ENCODE assay signal across 12 cellular contexts in genomic region chr2:101752708-101753107, GRCh38. TPM values are rescaled to one million over a fixed set of nuclear protein-coding genes. Genes with fewer than 3 reads are reported as not detected.
DNase-seq lines count a peak whose midpoint lies in the region; ATAC-seq lines count a peak whose summit lies in the region.
"Had no signal": no experiment of that assay in that cellular context is flagged by ENCODE, and none has a peak within 500 bp of the region (broad histone marks: within the 10 kb centered on the region; RNA-seq: fewer than 3 reads in every experiment).

No MANE protein-coding gene starts in this region.

- H3K27me3 Mint-ChIP-seq in activated T-helper 17 cell treated with anti-CD3 and anti-CD28 coated beads, Interleukin-2, amount 50 U/mL, for 72 hours = no peaks in the 10 kb centered on the region
- H3K27me3 Mint-ChIP-seq: stimulated activated naive B cell treated with anti-CD40 and anti-IgM and Interleukin-4, amounts not matched to agents 10 μg/mL and 1 μg/mL and 100 μg/mL, for 72 hours had no signal

- H3K36me3 ChIP-seq in BLaER1 treated with 17β-estradiol and CSF1 and Interleukin-3, amounts not matched to agents 10 nM and 100 nM = peaks cover 0 to 49% (median 21%) of the 10 kb centered on the region in 11 experiments; a peak in 17 of 22 replicates

- peaks cover 44% of the 10 kb centered on the region for H3K4me1 Mint-ChIP-seq in activated T-helper 17 cell treated with anti-CD3 and anti-CD28 coated beads, Interleukin-2, amount 50 U/mL, for 72 hours
- peaks cover 48% of the 10 kb centered on the region for H3K4me1 Mint-ChIP-seq in stimulated activated effector memory CD8-positive, alpha-beta T cell treated with anti-CD3 and anti-CD28 coated beads, Interleukin-12 subunit alpha, Interleukin-12 subunit beta, amount 100 ng/mL, for 72 hours

- no peak for ATAC-seq in activated T-helper 17 cell treated with anti-CD3 and anti-CD28 coated beads, Interleukin-2, amount 50 U/mL, for 72 hours (replicated peaks)
- ATAC-seq in stimulated activated effector memory CD8-positive, alpha-beta T cell treated with anti-CD3 and anti-CD28 coated beads, Interleukin-12 subunit alpha, Interleukin-12 subunit beta, amount 100 ng/mL, for 72 hours = no peak
- ATAC-seq in GM21526 (IDR thresholded peaks at IDR 0.05; ENCODE audit: low FRiP score, unreplicated experiment) = no peak
- ATAC-seq: activated T-cell treated with anti-CD3 and anti-CD28 coated beads, Interleukin-2, amount 50 U/mL, for 4 hours had no signal

- H3K4me3 Mint-ChIP-seq in activated T-helper 17 cell treated with anti-CD3 and anti-CD28 coated beads, Interleukin-2, amount 50 U/mL, for 72 hours = peak overlapping the region; percentile 16
- no peak overlapping the region for H3K4me3 Mint-ChIP-seq in stimulated activated effector memory CD8-positive, alpha-beta T cell treated with anti-CD3 and anti-CD28 coated beads, Interleukin-12 subunit alpha, Interleukin-12 subunit beta, amount 100 ng/mL, for 72 hours
- H3K4me3 Mint-ChIP-seq: activated T-cell treated with anti-CD3 and anti-CD28 coated beads, Interleukin-2, amount 50 U/mL, for 4 hours had no signal

- H3K36me3 Mint-ChIP-seq in activated T-helper 17 cell treated with anti-CD3 and anti-CD28 coated beads, Interleukin-2, amount 50 U/mL, for 72 hours (ENCODE audit: low read depth) = no peaks in the 10 kb centered on the region
- no peaks in the 10 kb centered on the region for H3K36me3 Mint-ChIP-seq in stimulated activated effector memory CD8-positive, alpha-beta T cell treated with anti-CD3 and anti-CD28 coated beads, Interleukin-12 subunit alpha, Interleukin-12 subunit beta, amount 100 ng/mL, for 72 hours

- H3K27ac ChIP-seq in BLaER1 treated with 17β-estradiol and CSF1 and Interleukin-3, amounts not matched to agents 10 nM and 100 nM = peak overlapping the region in 2 of 11 experiments; percentile 25 to 53; a peak in 2 of 22 replicates

- H4K20me1 ChIP-seq in BLaER1 treated with 17β-estradiol and CSF1 and Interleukin-3, amounts not matched to agents 10 nM and 100 nM = peaks cover 70 to 82% (median 81%) of the 10 kb centered on the region in 11 experiments

- no peak overlapping the region for H3K27ac Mint-ChIP-seq in activated T-helper 17 cell treated with anti-CD3 and anti-CD28 coated beads, Interleukin-2, amount 50 U/mL, for 72 hours
- no peak overlapping the region for H3K27ac Mint-ChIP-seq in stimulated activated effector memory CD8-positive, alpha-beta T cell treated with anti-CD3 and anti-CD28 coated beads, Interleukin-12 subunit alpha, Interleukin-12 subunit beta, amount 100 ng/mL, for 72 hours

- H3K4me2 ChIP-seq in BLaER1 treated with 17β-estradiol and CSF1 and Interleukin-3, amounts not matched to agents 10 nM and 100 nM = peak overlapping the region; percentile 62 to 82 (median 70)

- no peaks in the 10 kb centered on the region for H3K9me3 Mint-ChIP-seq in activated T-helper 17 cell treated with anti-CD3 and anti-CD28 coated beads, Interleukin-2, amount 50 U/mL, for 72 hours
- H3K9me3 Mint-ChIP-seq in stimulated activated effector memory CD8-positive, alpha-beta T cell treated with anti-CD3 and anti-CD28 coated beads, Interleukin-12 subunit alpha, Interleukin-12 subunit beta, amount 100 ng/mL, for 72 hours = no peaks in the 10 kb centered on the region
- H3K9me3 Mint-ChIP-seq: activated T-cell treated with anti-CD3 and anti-CD28 coated beads, Interleukin-2, amount 50 U/mL, for 4 hours; stimulated activated naive B cell treated with anti-CD40 and anti-IgM and Interleukin-4, amounts not matched to agents 10 μg/mL and 1 μg/mL and 100 μg/mL, for 72 hours had no signal

- no peak overlapping the region for H3K4me3 ChIP-seq in BLaER1 treated with 17β-estradiol and CSF1 and Interleukin-3, amounts not matched to agents 10 nM and 100 nM

- intact Hi-C loops in head of caudate nucleus (cut with DNase I) = no loop called here

- DNase-seq in head of caudate nucleus (peak in 40 of 42 donors; percentile 50 to 91 (median 74)), occipital lobe (lab: John Stamatoyannopoulos, UW) (peak; percentile 43), DMS 273 treated with DMSO at 0.1 percent for 48 hours (lab: John Stamatoyannopoulos, UW) (no peak), NCI-H1436 treated with DMSO at 0.1 percent for 48 hours (lab: John Stamatoyannopoulos, UW) (no peak)
- no peak for DNase-seq in stimulated activated effector memory CD8-positive, alpha-beta T cell treated with anti-CD3 and anti-CD28 coated beads, Interleukin-12 subunit alpha, Interleukin-12 subunit beta, amount 100 ng/mL, for 72 hours (ENCODE audit: low spot score in 2 of 2)
- DNase-seq: activated T-cell treated with anti-CD3 and anti-CD28 coated beads, Interleukin-2, amount 50 U/mL, for 4 hours; effector CD4-positive, alpha-beta T cell; NCI-H748 treated with DMSO at 0.1 percent for 48 hours; stimulated activated naive B cell treated with anti-CD40 and anti-IgM and Interleukin-4, amounts not matched to agents 10 μg/mL and 1 μg/mL and 100 μg/mL, for 72 hours had no signal

- H3K4me1 ChIP-seq in BLaER1 treated with 17β-estradiol and CSF1 and Interleukin-3, amounts not matched to agents 10 nM and 100 nM = peaks cover 49 to 80% (median 68%) of the 10 kb centered on the region in 10 experiments

- H3K27me3 ChIP-seq in BLaER1 treated with 17β-estradiol and CSF1 and Interleukin-3, amounts not matched to agents 10 nM and 100 nM = no peaks in the 10 kb centered on the region

- no peak overlapping the region for H3K9ac ChIP-seq in BLaER1 treated with 17β-estradiol and CSF1 and Interleukin-3, amounts not matched to agents 10 nM and 100 nM

- H3K9me3 ChIP-seq in BLaER1 treated with 17β-estradiol and CSF1 and Interleukin-3, amounts not matched to agents 10 nM and 100 nM (replicated peaks in 1 of 11) = peaks cover 0 to 26% (median 9%) of the 10 kb centered on the region in 11 experiments; a peak in 12 of 22 replicates

RNA-seq across cellular contexts. Expression of gene MAP4K4, which starts 55.2 kb away (rescaled TPM):
- total RNA-seq in activated T-helper 17 cell treated with anti-CD3 and anti-CD28 coated beads, Interleukin-2, amount 50 U/mL, for 72 hours = 10 to 100 TPM; 26.4 to 54.9 TPM
- 165 TPM for total RNA-seq in occipital lobe

Comparison
In these comparisons a context has a peak if more than half of its experiments do, and no peak if none do; other contexts are left out.
1. DNase-seq: peak in head of caudate nucleus (40 of 42) and occipital lobe (single experiment); none in stimulated activated effector memory CD8-positive, alpha-beta T cell treated with anti-CD3 and anti-CD28 coated beads, Interleukin-12 subunit alpha, Interleukin-12 subunit beta, amount 100 ng/mL, for 72 hours (0 of 2), DMS 273 treated with DMSO at 0.1 percent for 48 hours (single experiment) and NCI-H1436 treated with DMSO at 0.1 percent for 48 hours (single experiment).